ENCODE assay signal across 22 cellular contexts in genomic region chr5:143742951-143743350, GRCh38.
"Had no signal": no experiment of that assay in that cellular context is flagged by ENCODE, and none has a peak within 500 bp of the region (broad histone marks: within the 10 kb centered on the region; RNA-seq: fewer than 3 reads in every experiment).

No MANE protein-coding gene starts in this region.

- H3K36me3 ChIP-seq: colonic mucosa, esophagus muscularis mucosa, gastroesophageal sphincter, heart left ventricle, left lung, lower lobe of right lung had no signal

- H3K4me1 ChIP-seq: colonic mucosa, foreskin keratinocyte had no signal

- ATAC-seq: effector memory CD8-positive, alpha-beta T cell; foreskin keratinocyte; gastroesophageal sphincter; heart left ventricle; left cardiac atrium; left lung; left ventricle myocardium superior; mucosa of descending colon had no signal

- H3K4me3 ChIP-seq: colonic mucosa, esophagus muscularis mucosa, gastroesophageal sphincter, heart left ventricle, hepatocyte, left lung, lower lobe of right lung, mucosa of descending colon had no signal

- H3K27ac ChIP-seq: colonic mucosa, esophagus muscularis mucosa, foreskin keratinocyte, gastroesophageal sphincter, heart left ventricle, hepatocyte, left lung, lower lobe of right lung had no signal

- H3K27me3 ChIP-seq: colonic mucosa, esophagus muscularis mucosa, foreskin keratinocyte, gastroesophageal sphincter, heart left ventricle, hepatocyte, left lung had no signal

- H3K9me3 Mint-ChIP-seq: dendritic cell treated with granulocyte-macrophage colony-stimulating factor and Interleukin-4, amounts not matched to agents 40 ng/mL and 50 ng/mL, for 4 days; effector memory CD8-positive, alpha-beta T cell; immature natural killer cell; mesothelial cell of epicardium; naive B cell had no signal

- H3K36me3 Mint-ChIP-seq: immature natural killer cell, mesothelial cell of epicardium, naive B cell had no signal

- H3K4me2 ChIP-seq: hepatocyte had no signal

- H3K4me3 Mint-ChIP-seq: dendritic cell treated with granulocyte-macrophage colony-stimulating factor and Interleukin-4, amounts not matched to agents 40 ng/mL and 50 ng/mL, for 4 days; effector memory CD8-positive, alpha-beta T cell; immature natural killer cell; mesothelial cell of epicardium; naive B cell had no signal

- DNase-seq: colonic mucosa; cortex of kidney; effector CD8-positive, alpha-beta T cell; effector memory CD8-positive, alpha-beta T cell; foreskin keratinocyte; heart left ventricle; hypothalamus; immature natural killer cell; islet precursor cell; kidney; left cardiac atrium; left lung; left ventricle myocardium superior; lower lobe of right lung; mesenchymal stem cell; mucosa of descending colon; naive B cell had no signal

- H3K4me1 Mint-ChIP-seq: mesothelial cell of epicardium had no signal

- H2AFZ ChIP-seq: hepatocyte had no signal

- H3K9me3 ChIP-seq: colonic mucosa, esophagus muscularis mucosa, gastroesophageal sphincter, heart left ventricle, left lung, lower lobe of right lung, mucosa of descending colon had no signal

- H3K27ac Mint-ChIP-seq: dendritic cell treated with granulocyte-macrophage colony-stimulating factor and Interleukin-4, amounts not matched to agents 40 ng/mL and 50 ng/mL, for 4 days; effector memory CD8-positive, alpha-beta T cell; immature natural killer cell; mesothelial cell of epicardium; naive B cell had no signal

- H3K27me3 Mint-ChIP-seq: dendritic cell treated with granulocyte-macrophage colony-stimulating factor and Interleukin-4, amounts not matched to agents 40 ng/mL and 50 ng/mL, for 4 days; effector memory CD8-positive, alpha-beta T cell; naive B cell had no signal

- H3K79me2 ChIP-seq: hepatocyte had no signal
